ENCODE assay signal across 8 cellular contexts in the genomic region with DNA sequence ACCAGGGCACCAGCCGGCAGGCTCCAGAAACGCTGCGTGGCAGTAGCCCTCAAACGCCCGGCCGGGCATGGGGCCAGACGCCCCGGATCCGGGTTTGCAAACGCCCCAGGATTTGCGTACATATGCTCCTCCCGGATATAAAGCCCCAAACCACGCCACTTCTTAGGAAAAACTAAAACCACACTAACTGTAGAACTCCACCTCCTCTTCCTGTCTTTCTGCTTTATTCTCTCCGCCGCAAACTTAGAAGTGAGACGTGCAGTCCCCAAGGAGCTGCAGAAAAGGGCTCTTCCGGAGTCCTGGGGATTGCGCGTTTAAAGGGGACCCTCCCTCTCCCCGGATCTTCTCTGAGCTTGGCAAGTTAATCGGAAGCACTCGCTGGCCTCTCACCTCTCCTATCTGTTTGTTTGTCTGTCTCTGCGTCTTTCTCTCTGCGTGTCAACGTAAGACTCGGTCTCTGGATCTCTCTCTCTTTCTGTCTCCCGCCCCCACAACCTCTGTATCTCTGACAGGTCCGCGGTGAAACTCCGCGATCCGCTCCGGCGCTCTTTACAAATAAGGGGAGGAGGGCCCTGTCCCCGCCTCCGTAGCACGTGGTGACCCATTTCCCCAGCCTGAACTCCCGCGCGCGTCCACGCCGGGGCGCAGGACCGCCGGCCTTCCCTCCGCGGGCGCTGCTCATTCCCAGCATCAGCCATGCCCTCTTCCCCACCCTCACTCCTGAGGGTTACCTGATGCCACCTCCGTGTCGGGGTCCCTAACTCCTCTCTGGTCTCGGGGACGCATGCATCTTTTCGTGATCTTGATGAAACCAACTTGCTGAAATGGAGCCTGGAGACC. TPM values are rescaled to one million over a fixed set of nuclear protein-coding genes. Genes with fewer than 3 reads are reported as not detected.
A peak's percentile ranks its signal among the peaks of the same experiment; 100 is the strongest.
DNase-seq lines count a peak whose midpoint lies in the region; ATAC-seq and TF ChIP-seq lines count a peak whose summit lies in the region.

A gene (minus strand): TSS at position 528 of the 840 bp plus-strand sequence. CDS start 820 bp downstream, outside the sequence.

- peak within 1 kb of the TSS; percentile 87 for H3K27ac ChIP-seq in DND-41 (ENCODE audit: low read length)
- peak within 1 kb of the TSS; percentile 68 to 87 (median 76) for H3K27ac ChIP-seq in Peyer's patch
- H3K27ac ChIP-seq in esophagus muscularis mucosa (replicated peaks in 1 of 4): peak within 1 kb of the TSS; percentile 69 to 76 (median 74)

- TF ChIP-seq POLR2A in Peyer's patch (IDR thresholded peaks at IDR 0.05) (peak; percentile 40 to 59), esophagus muscularis mucosa (IDR thresholded peaks at IDR 0.05; ENCODE audit: low read depth) (no peak)

- H3K4me3 ChIP-seq in DND-41 (ENCODE audit: low read depth in 1 of 2, low read length in 2 of 2): peak within 1 kb of the TSS; percentile 72 to 80
- H3K4me3 ChIP-seq in Peyer's patch: peak within 1 kb of the TSS; percentile 60 to 76 (median 70)
- peak within 1 kb of the TSS; percentile 68 to 83 (median 70) for H3K4me3 ChIP-seq in esophagus muscularis mucosa

- peaks cover 17% of the 10 kb centered on the region; the same call in 1 of the 2 replicates for H4K20me1 ChIP-seq in DND-41 (ENCODE audit: insufficient read depth, low read length)

- peak within 1 kb of the TSS; percentile 89 for H3K9ac ChIP-seq in DND-41 (ENCODE audit: low read depth, low read length)

- H3K36me3 ChIP-seq in DND-41 (ENCODE audit: insufficient read depth, low read length) (peaks cover 3% of the 10 kb centered on the region; the same call in 1 of the 2 replicates), Peyer's patch (no peaks in the 10 kb centered on the region), esophagus muscularis mucosa (no peaks in the 10 kb centered on the region)

- DNase-seq in DND-41 (peak; percentile 93), Peyer's patch (peak; percentile 92 to 94 (median 92)), esophagus muscularis mucosa (ENCODE audit: extremely low spot score) (peak; percentile 96), naive B cell (peak; percentile 89)
- peak; percentile 89 to 92 for DNase-seq in activated T-cell treated with anti-CD3 and anti-CD28 coated beads, Interleukin-2, amount 50 U/mL, for 48 hours
- DNase-seq in stimulated activated effector memory CD8-positive, alpha-beta T cell treated with anti-CD3 and anti-CD28 coated beads, Interleukin-12 subunit alpha, Interleukin-12 subunit beta, amount 100 ng/mL, for 72 hours (ENCODE audit: low spot score in 2 of 2): peak; percentile 72 to 92

- H3K9me3 Mint-ChIP-seq in naive B cell: no peaks in the 10 kb centered on the region
- H3K9me3 Mint-ChIP-seq in stimulated activated effector memory CD8-positive, alpha-beta T cell treated with anti-CD3 and anti-CD28 coated beads, Interleukin-12 subunit alpha, Interleukin-12 subunit beta, amount 100 ng/mL, for 72 hours: no peaks in the 10 kb centered on the region

- peak within 1 kb of the TSS; percentile 84 to 100 (median 94) for H3K4me3 Mint-ChIP-seq in naive B cell
- H3K4me3 Mint-ChIP-seq in stimulated activated effector memory CD8-positive, alpha-beta T cell treated with anti-CD3 and anti-CD28 coated beads, Interleukin-12 subunit alpha, Interleukin-12 subunit beta, amount 100 ng/mL, for 72 hours: peak within 1 kb of the TSS; percentile 86

- H3K4me1 Mint-ChIP-seq in naive B cell: peaks cover 17 to 36% (median 21%) of the 10 kb centered on the region in 3 donors
- peaks cover 42% of the 10 kb centered on the region for H3K4me1 Mint-ChIP-seq in stimulated activated effector memory CD8-positive, alpha-beta T cell treated with anti-CD3 and anti-CD28 coated beads, Interleukin-12 subunit alpha, Interleukin-12 subunit beta, amount 100 ng/mL, for 72 hours

- WGBS in esophagus muscularis mucosa: 1% methylated on average over 36 of the region's 54 CpGs

- no peaks in the 10 kb centered on the region for H3K9me3 ChIP-seq in DND-41 (ENCODE audit: insufficient read depth, low read length, severe bottlenecking)
- H3K9me3 ChIP-seq in Peyer's patch: no peaks in the 10 kb centered on the region
- no peaks in the 10 kb centered on the region for H3K9me3 ChIP-seq in esophagus muscularis mucosa

- peak within 1 kb of the TSS; percentile 85 for H2AFZ ChIP-seq in DND-41 (ENCODE audit: low read depth, low read length)

- H3K79me2 ChIP-seq in DND-41 (ENCODE audit: insufficient read depth, low read length): peaks cover 42% of the 10 kb centered on the region

- peaks cover 47% of the 10 kb centered on the region for H3K4me1 ChIP-seq in DND-41 (ENCODE audit: insufficient read depth, low read length)
- no peaks in the 10 kb centered on the region for H3K4me1 ChIP-seq in Peyer's patch
- peaks cover 7 to 18% (median 12%) of the 10 kb centered on the region in 4 donors for H3K4me1 ChIP-seq in esophagus muscularis mucosa

- no peaks in the 10 kb centered on the region for H3K36me3 Mint-ChIP-seq in naive B cell
- H3K36me3 Mint-ChIP-seq in stimulated activated effector memory CD8-positive, alpha-beta T cell treated with anti-CD3 and anti-CD28 coated beads, Interleukin-12 subunit alpha, Interleukin-12 subunit beta, amount 100 ng/mL, for 72 hours: peaks cover 31% of the 10 kb centered on the region

- H3K27me3 ChIP-seq in DND-41 (ENCODE audit: insufficient read depth, low read length, poor library complexity) (no peaks in the 10 kb centered on the region), Peyer's patch (no peaks in the 10 kb centered on the region), esophagus muscularis mucosa (no peaks in the 10 kb centered on the region)

- ATAC-seq in DND-41 (ENCODE audit: insufficient read depth, low read depth) (peak; percentile 80), GM21619 (IDR thresholded peaks at IDR 0.05; ENCODE audit: unreplicated experiment) (peak; percentile 82), naive B cell (ENCODE audit: low read depth in 2 of 2) (peak; percentile 83)
- ATAC-seq in stimulated activated effector memory CD8-positive, alpha-beta T cell treated with anti-CD3 and anti-CD28 coated beads, Interleukin-12 subunit alpha, Interleukin-12 subunit beta, amount 100 ng/mL, for 72 hours: peak; percentile 89

- TF ChIP-seq EP300 in Ishikawa (IDR thresholded peaks at IDR 0.05; ENCODE audit: borderline replicate concordance): 0 out of 2 replicates have a peak, but pooled peaks have one; percentile 23
- no peak for TF ChIP-seq EP300 in esophagus muscularis mucosa (IDR thresholded peaks at IDR 0.05)

- H3K27me3 Mint-ChIP-seq in naive B cell: no peaks in the 10 kb centered on the region

- peak; percentile 66 for TF ChIP-seq RAD21 in Ishikawa (IDR thresholded peaks at IDR 0.05; ENCODE audit: low read depth)

- peak within 1 kb of the TSS; percentile 91 to 97 (median 96) for H3K27ac Mint-ChIP-seq in naive B cell
- H3K27ac Mint-ChIP-seq in stimulated activated effector memory CD8-positive, alpha-beta T cell treated with anti-CD3 and anti-CD28 coated beads, Interleukin-12 subunit alpha, Interleukin-12 subunit beta, amount 100 ng/mL, for 72 hours: peak within 1 kb of the TSS; percentile 97

- intact Hi-C loops in esophagus muscularis mucosa (cut with DNase I): loop anchor here (5.0 to 10.0 kb wide), 3 partner anchors 87 to 750 kb away; a partner anchor contains a TSS

- TF ChIP-seq CTCF in DND-41 (IDR thresholded peaks at IDR 0.05; ENCODE audit: borderline replicate concordance, extremely low read depth, low read length, poor library complexity, severe bottlenecking) (peak; percentile 92), Peyer's patch (IDR thresholded peaks at IDR 0.05) (peak; percentile 77 to 91 (median 82)), esophagus muscularis mucosa (IDR thresholded peaks at IDR 0.05) (peak; percentile 67 to 93 (median 72))

- H3K4me2 ChIP-seq in DND-41 (ENCODE audit: insufficient read depth, low read length): peak within 1 kb of the TSS; percentile 80

TF ChIP-seq in Ishikawa, 13 proteins besides CTCF, POLR2A, EP300 and RAD21 (continues in another document):
- TF ChIP-seq TCF12 (IDR thresholded peaks at IDR 0.05; ENCODE audit: low read depth) (no peak), CEBPB (IDR thresholded peaks at IDR 0.05) (no peak), YY1 (IDR thresholded peaks at IDR 0.05; ENCODE audit: low read depth) (peak; percentile 52; the same call in 1 of the 2 replicates), TAF1 (IDR thresholded peaks at IDR 0.05; ENCODE audit: low read depth) (peak; percentile 88), ZBTB7A (IDR thresholded peaks at IDR 0.05; ENCODE audit: low read depth) (no peak), TEAD4 (IDR thresholded peaks at IDR 0.05) (no peak; the same call in none of the 2 replicates), FOXM1 (IDR thresholded peaks at IDR 0.05; ENCODE audit: borderline replicate concordance, low read depth) (no peak), CREB1 (IDR thresholded peaks at IDR 0.05; ENCODE audit: low read depth) (no peak)
- TF ChIP-seq, protein P1, sequence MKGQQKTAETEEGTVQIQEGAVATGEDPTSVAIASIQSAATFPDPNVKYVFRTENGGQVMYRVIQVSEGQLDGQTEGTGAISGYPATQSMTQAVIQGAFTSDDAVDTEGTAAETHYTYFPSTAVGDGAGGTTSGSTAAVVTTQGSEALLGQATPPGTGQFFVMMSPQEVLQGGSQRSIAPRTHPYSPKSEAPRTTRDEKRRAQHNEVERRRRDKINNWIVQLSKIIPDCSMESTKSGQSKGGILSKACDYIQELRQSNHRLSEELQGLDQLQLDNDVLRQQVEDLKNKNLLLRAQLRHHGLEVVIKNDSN (IDR thresholded peaks at IDR 0.05): peak; percentile 89
- TF ChIP-seq, protein P2, sequence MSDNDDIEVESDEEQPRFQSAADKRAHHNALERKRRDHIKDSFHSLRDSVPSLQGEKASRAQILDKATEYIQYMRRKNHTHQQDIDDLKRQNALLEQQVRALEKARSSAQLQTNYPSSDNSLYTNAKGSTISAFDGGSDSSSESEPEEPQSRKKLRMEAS (IDR thresholded peaks at IDR 0.05): peak; percentile 98

RNA-seq across cellular contexts. Expression of the gene that starts here (rescaled TPM):
- total RNA-seq in Peyer's patch (10 to 100 TPM in 1 of 4 donors, 1 to 10 TPM in 3; 9.1 to 12.1 (median 9.5) TPM), esophagus muscularis mucosa (1 to 10 TPM; 4.0 to 6.6 (median 6.0) TPM)
- 10 to 100 TPM; 17.2 to 37.3 (median 20.0) TPM for polyA plus RNA-seq in naive B cell (ENCODE audit: low read depth in 6 of 6)

Comparison
In these comparisons a context has a peak if more than half of its experiments do, and no peak if none do; other contexts are left out.
1. Peak in every context shown above with its lines: DNase-seq, ATAC-seq, H3K4me3 ChIP-seq and H3K27ac ChIP-seq.